Comparison of ENCODE assay signal across 19 cellular contexts in the genomic region with DNA sequence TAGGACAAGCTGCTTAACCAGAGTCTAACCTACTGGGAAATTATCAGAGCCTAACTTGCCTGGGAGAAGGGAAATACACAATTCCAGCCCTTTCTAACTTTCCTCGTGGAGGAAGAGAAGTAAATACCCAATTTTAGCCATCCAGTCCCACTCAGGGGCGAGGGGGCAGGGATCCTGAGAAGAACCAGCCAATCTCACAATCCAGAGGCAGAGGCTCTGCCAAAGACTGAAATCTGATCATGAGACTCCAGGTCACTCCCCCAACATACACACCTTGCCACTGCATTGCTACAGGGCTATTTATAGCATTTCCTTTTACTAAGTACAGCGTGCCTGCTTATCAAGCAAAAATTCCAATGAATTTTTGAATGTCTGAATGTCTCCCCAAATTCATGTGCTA.
DNase-seq lines count a peak whose midpoint lies in the region; ATAC-seq, FAIRE-seq and TF ChIP-seq lines count a peak whose summit lies in the region.
"Had no signal": no experiment of that assay in that cellular context is flagged by ENCODE, and none has a peak within 500 bp of the region (broad histone marks: within the 10 kb centered on the region; RNA-seq: fewer than 3 reads in every experiment).

No MANE protein-coding gene starts in this region.

- H3K9me3 ChIP-seq in RWPE2 (ENCODE audit: severe bottlenecking): no peaks in the 10 kb centered on the region
- no peaks in the 10 kb centered on the region for H3K9me3 ChIP-seq in kidney (ENCODE audit: control insufficient read depth in 1 of 2, low read length in 2 of 2)
- H3K9me3 ChIP-seq: A549; BLaER1 treated with 17β-estradiol and CSF1 and Interleukin-3, amounts not matched to agents 10 nM and 100 nM had no signal

- no peak overlapping the region for H3K4me3 ChIP-seq in RWPE2 (ENCODE audit: severe bottlenecking)
- H3K4me3 ChIP-seq in kidney (ENCODE audit: low read length in 2 of 2): no peak overlapping the region
- H3K4me3 ChIP-seq: A549; BLaER1 treated with 17β-estradiol and CSF1 and Interleukin-3, amounts not matched to agents 10 nM and 100 nM had no signal

- H3K27ac ChIP-seq in RWPE2 (ENCODE audit: poor library complexity, severe bottlenecking): no peak overlapping the region
- no peak overlapping the region for H3K27ac ChIP-seq in kidney (ENCODE audit: low read depth in 2 of 2, low read length in 2 of 2)
- H3K27ac ChIP-seq: A549; BLaER1 treated with 17β-estradiol and CSF1 and Interleukin-3, amounts not matched to agents 10 nM and 100 nM had no signal

- no peaks in the 10 kb centered on the region for H3K4me1 Mint-ChIP-seq in Calu3 (ENCODE audit: low read depth, unreplicated experiment)
- H3K4me1 Mint-ChIP-seq: CD8-positive, alpha-beta memory T cell had no signal

- CTCF ChIA-PET in Calu3 (lab: Charles Lee): no interaction called here

- no peaks in the 10 kb centered on the region for H3K9me3 Mint-ChIP-seq in Calu3 (ENCODE audit: low read depth, unreplicated experiment)

- peak; percentile 73 for ATAC-seq in RWPE2 (ENCODE audit: low read depth)
- no peak for ATAC-seq in GM21528 (IDR thresholded peaks at IDR 0.05; ENCODE audit: low FRiP score, unreplicated experiment)
- ATAC-seq: A549 had no signal

- TF ChIP-seq CTCF in Calu3 (IDR thresholded peaks at IDR 0.05; ENCODE audit: unreplicated experiment) (no peak), RWPE2 (IDR thresholded peaks at IDR 0.05; ENCODE audit: poor library complexity, severe bottlenecking) (no peak), kidney (IDR thresholded peaks at IDR 0.05; ENCODE audit: borderline replicate concordance, extremely low read depth, insufficient read depth) (no peak)

- H3K27me3 ChIP-seq in RWPE2 (ENCODE audit: insufficient read depth, poor library complexity, severe bottlenecking): no peaks in the 10 kb centered on the region
- H3K27me3 ChIP-seq: BLaER1 treated with 17β-estradiol and CSF1 and Interleukin-3, amounts not matched to agents 10 nM and 100 nM had no signal

- no peak overlapping the region for H3K27ac Mint-ChIP-seq in Calu3 (ENCODE audit: unreplicated experiment)
- H3K27ac Mint-ChIP-seq: CD8-positive, alpha-beta memory T cell had no signal

- H3K4me1 ChIP-seq in RWPE2 (ENCODE audit: insufficient read depth, poor library complexity, severe bottlenecking): no peaks in the 10 kb centered on the region
- no peaks in the 10 kb centered on the region for H3K4me1 ChIP-seq in kidney (ENCODE audit: control insufficient read depth in 1 of 2, insufficient read depth in 1 of 2, low read depth in 1 of 2, low read length in 2 of 2)
- H3K4me1 ChIP-seq: A549; BLaER1 treated with 17β-estradiol and CSF1 and Interleukin-3, amounts not matched to agents 10 nM and 100 nM had no signal

- FAIRE-seq in kidney (lab: Jason Lieb, UNC): no peak
- FAIRE-seq: A549, GM12892 had no signal

- H3K36me3 ChIP-seq in RWPE2 (ENCODE audit: low read depth): no peaks in the 10 kb centered on the region
- no peaks in the 10 kb centered on the region for H3K36me3 ChIP-seq in kidney (ENCODE audit: control insufficient read depth in 1 of 2, insufficient read depth in 2 of 2, low read length in 2 of 2)
- H3K36me3 ChIP-seq: BLaER1 treated with 17β-estradiol and CSF1 and Interleukin-3, amounts not matched to agents 10 nM and 100 nM had no signal

- DNase-seq in Calu3 (peak; percentile 8), M059J (ENCODE audit: low read depth) (peak; percentile 21), RWPE2 (ENCODE audit: low spot score) (no peak), kidney tubule cell (ENCODE audit: low spot score) (peak; percentile 31), kidney (no peak), head of caudate nucleus (no peak)
- no peak for DNase-seq in effector CD8-positive, alpha-beta T cell (lab: John Stamatoyannopoulos, UW)
- DNase-seq: CD8-positive, alpha-beta memory T cell; H7; IMR-90; Karpas-422; NCI-H1105 treated with DMSO at 0.1 percent for 48 hours; NCI-H1694 treated with DMSO at 0.1 percent for 48 hours; NCI-H524; SIG-M5 had no signal

- no peak overlapping the region for H3K4me3 Mint-ChIP-seq in Calu3 (ENCODE audit: low read depth, unreplicated experiment)
- H3K4me3 Mint-ChIP-seq: CD8-positive, alpha-beta memory T cell had no signal

- no peak overlapping the region for H3K9ac ChIP-seq in kidney (ENCODE audit: low read length in 2 of 2)
- H3K9ac ChIP-seq: BLaER1 treated with 17β-estradiol and CSF1 and Interleukin-3, amounts not matched to agents 10 nM and 100 nM had no signal

- H3K36me3 Mint-ChIP-seq in Calu3 (ENCODE audit: insufficient read depth, unreplicated experiment): no peaks in the 10 kb centered on the region
- H3K36me3 Mint-ChIP-seq: CD8-positive, alpha-beta memory T cell had no signal

- intact Hi-C loops in Calu3 (cut with micrococcal nuclease; ENCODE audit: unreplicated experiment): no loop called here
- intact Hi-C loops in kidney (cut with DNase I): no loop called here
- intact Hi-C loops in head of caudate nucleus (cut with DNase I): no loop called here

- H3K27me3 Mint-ChIP-seq in Calu3 (ENCODE audit: unreplicated experiment): no peaks in the 10 kb centered on the region
- H3K27me3 Mint-ChIP-seq: CD8-positive, alpha-beta memory T cell had no signal

- BruUV-seq in Calu3 (replicated peaks; lab: Mats Ljungman, UMichigan): no TSS peak

Comparison
In these comparisons a context has a peak if more than half of its experiments do, and no peak if none do; other contexts are left out.
1. DNase-seq: peak in Calu3 (single experiment), M059J (single experiment) and kidney tubule cell (single experiment); none in RWPE2 (single experiment), effector CD8-positive, alpha-beta T cell (single experiment), kidney (single experiment) and head of caudate nucleus (0 of 42).